6 cellular contexts compared by ENCODE assay signal in genomic region chr10:32997995-32998659, GRCh38. TPM values are rescaled to one million over a fixed set of nuclear protein-coding genes. Genes with fewer than 3 reads are reported as not detected.
DNase-seq lines count a peak whose midpoint lies in the region; ATAC-seq, FAIRE-seq and TF ChIP-seq lines count a peak whose summit lies in the region.
"Not testable (repeated sequence)": the region's sequence is repeated elsewhere in the genome, so short reads cannot be mapped to it uniquely, and the experiment has no call there.

No MANE protein-coding gene starts in this region.

- peaks cover 30% of the 10 kb centered on the region for H3K4me1 Mint-ChIP-seq in stimulated activated memory B cell treated with anti-CD40 and anti-IgM and Interleukin-4, amounts not matched to agents 10 μg/mL and 1 μg/mL and 100 μg/mL, for 72 hours

- H3K36me3 ChIP-seq in DOHH2 (ENCODE audit: control insufficient read depth, low read length); OCI-LY7 (ENCODE audit: insufficient read depth, low read length); K562 (ENCODE audit: control insufficient read depth, insufficient read depth, low read length); lower lobe of right lung: not testable (repeated sequence)

- H3K9me3 Mint-ChIP-seq in stimulated activated memory B cell treated with anti-CD40 and anti-IgM and Interleukin-4, amounts not matched to agents 10 μg/mL and 1 μg/mL and 100 μg/mL, for 72 hours = not testable (repeated sequence)

- not testable (repeated sequence) for H3K9me1 ChIP-seq in K562 (ENCODE audit: control insufficient read depth, insufficient read depth, low read length)

- not testable (repeated sequence) for DNase-seq in OCI-LY7 (ENCODE audit: low spot score); K562 (ENCODE audit: extremely low read depth in 1 of 4, low spot score in 3 of 4)
- peak; percentile 64 for DNase-seq in lower lobe of right lung

- not testable (repeated sequence) for H3K79me2 ChIP-seq in DOHH2 (ENCODE audit: control insufficient read depth, low read length); OCI-LY7 (ENCODE audit: insufficient read depth, low read depth, low read length); K562 (ENCODE audit: control insufficient read depth, insufficient read depth, low read length)

- H3K4me2 ChIP-seq in DOHH2 (ENCODE audit: low read length) (peak overlapping the region; percentile 73), OCI-LY7 (ENCODE audit: low read length) (0 out of 2 replicates have a peak overlapping the region, but pooled peaks have one; percentile 4)
- not testable (repeated sequence) for H3K4me2 ChIP-seq in K562 (ENCODE audit: insufficient read depth, low read length)

- H3K9ac ChIP-seq in K562 (ENCODE audit: insufficient read depth in 1 of 2, low read depth in 2 of 2, low read length in 2 of 2) = not testable (repeated sequence)

- CTCF ChIA-PET in OCI-LY7 (lab: Charles Lee; ENCODE audit: unreplicated experiment) = interaction anchor here (1.0 kb wide), 1 partner anchor 13 kb away, joined by 3 read pairs; no protein-coding TSS in a partner anchor
- CTCF ChIA-PET in K562 (lab: Yijun Ruan, JAX; ENCODE audit: low intra/inter-chr PET ratio) = not testable (repeated sequence)

- H3K27ac Mint-ChIP-seq in stimulated activated memory B cell treated with anti-CD40 and anti-IgM and Interleukin-4, amounts not matched to agents 10 μg/mL and 1 μg/mL and 100 μg/mL, for 72 hours = peak overlapping the region; percentile 12

- intact Hi-C loops in OCI-LY7 (cut with micrococcal nuclease; ENCODE audit: unreplicated experiment) = loop anchor here (5.0 kb wide), 2 partner anchors 81 to 119 kb away; no protein-coding TSS in a partner anchor
- intact Hi-C loops in K562 (cut with micrococcal nuclease); lower lobe of right lung (cut with DNase I): not testable (repeated sequence)

- TF ChIP-seq RAD21 in K562 (CRISPR knock-in tag; conservative IDR thresholded peaks at IDR 0.05 in 1 of 2, IDR thresholded peaks at IDR 0.05 in 1 of 2) = not testable (repeated sequence)

- H3K9me2 ChIP-seq in DOHH2 (replicated peaks; ENCODE audit: control insufficient read depth, low read length); OCI-LY7 (ENCODE audit: insufficient read depth, low read length): not testable (repeated sequence)

- peaks cover 71% of the 10 kb centered on the region for H3K4me1 ChIP-seq in DOHH2 (ENCODE audit: control insufficient read depth, low read length)
- H3K4me1 ChIP-seq in OCI-LY7 (ENCODE audit: insufficient read depth, low read length, poor library complexity, severe bottlenecking) = peaks cover 39% of the 10 kb centered on the region
- not testable (repeated sequence) for H3K4me1 ChIP-seq in K562 (replicated peaks in 1 of 2; ENCODE audit: control insufficient read depth in 2 of 2, insufficient read depth in 2 of 2, low read length in 2 of 2); lower lobe of right lung

- H2AFZ ChIP-seq in OCI-LY7 (ENCODE audit: low read length) (peak overlapping the region; percentile 78), K562 (ENCODE audit: low read depth, low read length) (peak overlapping the region; percentile 47; the same call in 1 of the 2 replicates)

- H3K4me3 ChIP-seq in DOHH2 (ENCODE audit: low read length) = peak overlapping the region; percentile 51
- H3K4me3 ChIP-seq in OCI-LY7 (ENCODE audit: low read depth, low read length, poor library complexity, severe bottlenecking); K562; lower lobe of right lung: not testable (repeated sequence)

- H3K36me3 Mint-ChIP-seq in stimulated activated memory B cell treated with anti-CD40 and anti-IgM and Interleukin-4, amounts not matched to agents 10 μg/mL and 1 μg/mL and 100 μg/mL, for 72 hours = not testable (repeated sequence)

- FAIRE-seq in K562 (lab: Jason Lieb, UNC) = not testable (repeated sequence)

- H3K27me3 Mint-ChIP-seq in stimulated activated memory B cell treated with anti-CD40 and anti-IgM and Interleukin-4, amounts not matched to agents 10 μg/mL and 1 μg/mL and 100 μg/mL, for 72 hours = not testable (repeated sequence)

- H3F3A ChIP-seq in DOHH2 (ENCODE audit: control insufficient read depth, insufficient read depth) = peaks cover 25% of the 10 kb centered on the region

- H3K4me3 Mint-ChIP-seq in stimulated activated memory B cell treated with anti-CD40 and anti-IgM and Interleukin-4, amounts not matched to agents 10 μg/mL and 1 μg/mL and 100 μg/mL, for 72 hours = not testable (repeated sequence)

- not testable (repeated sequence) for TF ChIP-seq POLR2A in K562 (conservative IDR thresholded peaks at IDR 0.05)

- WGBS in K562 (ENCODE audit: insufficient coverage, low coverage, missing lambda C conversion rate) = 70% methylated on average over 10 of the region's 10 CpGs

- TF ChIP-seq EP300 in K562 (IDR thresholded peaks at IDR 0.05; ENCODE audit: low read length) = not testable (repeated sequence)

- not testable (repeated sequence) for H4K20me1 ChIP-seq in DOHH2 (ENCODE audit: control insufficient read depth, insufficient read depth, low read depth, low read length); OCI-LY7 (ENCODE audit: insufficient read depth, low read length); K562 (replicated peaks; ENCODE audit: control insufficient read depth, insufficient read depth, low read length)

- not testable (repeated sequence) for H3K27me3 ChIP-seq in DOHH2 (ENCODE audit: control insufficient read depth, low read length); K562 (ENCODE audit: control insufficient read depth in 2 of 2, insufficient read depth in 2 of 2, low read length in 2 of 2); lower lobe of right lung (ENCODE audit: low read depth)

- peak; percentile 54; the same call in 2 of the 3 replicates for ATAC-seq in K562
- ATAC-seq in esophagus mucosa = peak; percentile 83
- ATAC-seq in lower lobe of right lung = peak; percentile 92 to 94
- ATAC-seq in stimulated activated memory B cell treated with anti-CD40 and anti-IgM and Interleukin-4, amounts not matched to agents 10 μg/mL and 1 μg/mL and 100 μg/mL, for 72 hours = not testable (repeated sequence)

- not testable (repeated sequence) for TF ChIP-seq CTCF in DOHH2 (IDR thresholded peaks at IDR 0.05; ENCODE audit: low read depth, low read length, poor library complexity, severe bottlenecking); OCI-LY7 (conservative IDR thresholded peaks at IDR 0.05; ENCODE audit: low read length); K562 (IDR thresholded peaks at IDR 0.05 in 2 of 3, conservative IDR thresholded peaks at IDR 0.05 in 1 of 3; ENCODE audit: insufficient read depth in 2 of 3, low read depth in 1 of 3, low read length in 3 of 3); lower lobe of right lung (IDR thresholded peaks at IDR 0.05)

- POLR2A ChIA-PET in OCI-LY7 (lab: Charles Lee) = interaction anchor here (1.3 to 4.5 kb wide), 4 partner anchors 14 to 39 kb away, joined by 3 to 35 read pairs (median 14); no protein-coding TSS in a partner anchor
- POLR2A ChIA-PET in K562 (lab: Yijun Ruan, JAX) = interaction anchor here (0.7 to 0.9 kb wide), 3 partner anchors 11 to 72 kb away, joined by 3 read pairs; no protein-coding TSS in a partner anchor

- BruUV-seq in OCI-LY7 (replicated peaks; lab: Mats Ljungman, UMichigan); K562 (replicated peaks; lab: Mats Ljungman, UMichigan): not testable (repeated sequence)

- in situ Hi-C loops in K562 (cut with MboI) = not testable (repeated sequence)

- H3K27ac ChIP-seq in DOHH2 (ENCODE audit: low read depth, low read length) (peak overlapping the region; percentile 61), lower lobe of right lung (peak overlapping the region; percentile 64)
- H3K27ac ChIP-seq in OCI-LY7 (ENCODE audit: low read depth, low read length, poor library complexity, severe bottlenecking); K562 (ENCODE audit: extremely low read depth, low read depth, low read length): not testable (repeated sequence)

- H3K9me3 ChIP-seq in DOHH2 (ENCODE audit: control insufficient read depth, insufficient read depth, low read length); K562 (replicated peaks; ENCODE audit: control insufficient read depth, insufficient read depth, low read depth, low read length); lower lobe of right lung: not testable (repeated sequence)
- H3K9me3 ChIP-seq in OCI-LY7 (ENCODE audit: low read length) = peaks cover 30% of the 10 kb centered on the region

RNA-seq across cellular contexts. Expression of gene ITGB1, which starts 40.1 kb away (rescaled TPM):
- 165 and 179 TPM in 2 replicates for total RNA-seq in OCI-LY7 (2014; rRNA removed; shearing (Covaris generic))
- total RNA-seq in OCI-LY7 (2022) (167 and 199 TPM in 2 replicates), K562 (2014; rRNA removed) (173 and 176 TPM in 2 replicates), K562 (2014; rRNA removed; fragmentation: Illumina TruSeq; extraction: Trizol) (172 and 199 TPM in 2 replicates), K562 (2015; rRNA removed; fragmentation: Illumina TruSeq; extraction: Trizol) (175 and 190 TPM in 2 replicates), K562 (2021) (155 and 160 TPM in 2 replicates), esophagus mucosa (102 TPM), lower lobe of right lung (409 TPM)
- 67.4 and 220 TPM in 2 replicates for total RNA-seq in K562 (2011; cell fraction: chromatin; rRNA removed; ENCODE audit: low replicate concordance)
- total RNA-seq in K562 (2011; cell fraction: nucleolus; rRNA removed) = 103 and 140 TPM in 2 replicates
- total RNA-seq in K562 (2011; cell fraction: nucleoplasm; rRNA removed) = 195 and 215 TPM in 2 replicates
- polyA plus RNA-seq in K562 (2011; rRNA removed) (135 and 194 TPM in 2 replicates), K562 (2014; fragmentation: Illumina TruSeq; extraction: Trizol) (144 and 149 TPM in 2 replicates), K562 (2014; fragmentation: Nextera tagmentation; extraction: Ambion mirVana) (10 to 100 TPM; 40.2 to 61.9 TPM), K562 (2014; rRNA removed) (133 and 150 TPM in 2 replicates)
- 28.8 and 90.8 TPM in 2 replicates for polyA plus RNA-seq in K562 (2011; cell fraction: cytosol; rRNA removed)
- 26.1 and 44.3 TPM in 2 replicates for polyA plus RNA-seq in K562 (2011; cell fraction: nucleus; rRNA removed)
- 135 and 173 TPM in 2 replicates for polyA plus RNA-seq in K562 (2012)
- polyA minus RNA-seq in K562 (2011; rRNA and poly(A)+ RNA removed) = 277 and 287 TPM in 2 replicates
- polyA minus RNA-seq in K562 (2011; cell fraction: cytosol; rRNA and poly(A)+ RNA removed) = 83.6 and 105 TPM in 2 replicates
- 35.9 and 78.5 TPM in 2 replicates for polyA minus RNA-seq in K562 (2011; cell fraction: nucleus; rRNA and poly(A)+ RNA removed)
